8 cellular contexts compared by ENCODE assay signal in genomic region chr4:56435001-56435747, GRCh38. TPM values are rescaled to one million over a fixed set of nuclear protein-coding genes. Genes with fewer than 3 reads are reported as not detected.
DNase-seq lines count a peak whose midpoint lies in the region; ATAC-seq and TF ChIP-seq lines count a peak whose summit lies in the region.

Gene PPAT (minus strand): TSS chr4:56435615. CDS start chr4:56435477, 138 bp downstream.

- H3K27me3 Mint-ChIP-seq in T-helper 2 cell treated with Interferon-gamma antibody and Interleukin-4, amounts not matched to agents 5 μg/mL and 100 μg/mL, for 36 hours (ENCODE audit: low read depth), result no peaks in the 10 kb centered on the region

- ATAC-seq in HG02884 (IDR thresholded peaks at IDR 0.05; ENCODE audit: unreplicated experiment) (peak; percentile 72), right cardiac atrium (peak; percentile 98)

- under 1% methylated on average over 62 of the region's 62 CpGs for WGBS in right cardiac atrium

- H3K4me1 Mint-ChIP-seq in T-helper 2 cell treated with Interferon-gamma antibody and Interleukin-4, amounts not matched to agents 5 μg/mL and 100 μg/mL, for 36 hours (ENCODE audit: low read depth), result peaks cover 30% of the 10 kb centered on the region

- H3K4me3 Mint-ChIP-seq in T-helper 2 cell treated with Interferon-gamma antibody and Interleukin-4, amounts not matched to agents 5 μg/mL and 100 μg/mL, for 36 hours, result peak within 1 kb of the TSS; percentile 93

- no peaks in the 10 kb centered on the region for H3K9me3 ChIP-seq in ascending aorta
- no peaks in the 10 kb centered on the region for H3K9me3 ChIP-seq in right cardiac atrium (ENCODE audit: control insufficient read depth, low read length)

- H3K27me3 ChIP-seq in ascending aorta (no peaks in the 10 kb centered on the region), right cardiac atrium (ENCODE audit: control insufficient read depth, insufficient read depth) (no peaks in the 10 kb centered on the region)

- H3K4me3 ChIP-seq in ascending aorta (peak within 1 kb of the TSS; percentile 70 to 86), right cardiac atrium (ENCODE audit: low read length) (peak within 1 kb of the TSS; percentile 80)

- peak; percentile 78 for TF ChIP-seq POLR2A in GM15510 (IDR thresholded peaks at IDR 0.05; ENCODE audit: borderline replicate concordance, extremely low read depth, insufficient read length)

- H3K9me3 Mint-ChIP-seq in T-helper 2 cell treated with Interferon-gamma antibody and Interleukin-4, amounts not matched to agents 5 μg/mL and 100 μg/mL, for 36 hours, result no peaks in the 10 kb centered on the region

- H3K27ac ChIP-seq in ascending aorta, result peak within 1 kb of the TSS; percentile 84 to 88
- H3K27ac ChIP-seq in right cardiac atrium (ENCODE audit: low read length), result peak within 1 kb of the TSS; percentile 99

- peaks cover 14% of the 10 kb centered on the region for H3K36me3 Mint-ChIP-seq in T-helper 2 cell treated with Interferon-gamma antibody and Interleukin-4, amounts not matched to agents 5 μg/mL and 100 μg/mL, for 36 hours (ENCODE audit: low read depth)

- peak within 1 kb of the TSS; percentile 97 for H3K27ac Mint-ChIP-seq in T-helper 2 cell treated with Interferon-gamma antibody and Interleukin-4, amounts not matched to agents 5 μg/mL and 100 μg/mL, for 36 hours

- H3K4me1 ChIP-seq in ascending aorta (peaks cover 0 to 7% of the 10 kb centered on the region in 2 donors), right cardiac atrium (ENCODE audit: control insufficient read depth, insufficient read depth, low read length) (no peaks in the 10 kb centered on the region)

- peak in 1 of 3 experiments; percentile 35 for TF ChIP-seq CTCF in ascending aorta (IDR thresholded peaks at IDR 0.05)

- DNase-seq in NCI-H1930 (lab: John Stamatoyannopoulos, UW) (peak; percentile 94 to 96), ascending aorta (ENCODE audit: low spot score in 2 of 2) (peak; percentile 92 to 98), right cardiac atrium (peak; percentile 98 to 99 (median 99)), renal cortical epithelial cell (ENCODE audit: low read depth) (peak; percentile 90), inferior parietal cortex (ENCODE audit: extremely low spot score) (no peak)
- peak; percentile 96 for DNase-seq in T-helper 2 cell treated with Interferon-gamma antibody and Interleukin-4, amounts not matched to agents 5 μg/mL and 100 μg/mL, for 36 hours (ENCODE audit: low spot score)

- no peaks in the 10 kb centered on the region for H3K36me3 ChIP-seq in ascending aorta

- intact Hi-C loops in ascending aorta (cut with DNase I), result loop anchor here (1.0 to 5.0 kb wide), 5 partner anchors 32 to 1038 kb away; partner anchors contain the start of genes REST, SRP72 and TMEM165
- intact Hi-C loops in right cardiac atrium (cut with DNase I), result no loop called here

RNA-seq across cellular contexts. Expression of gene PPAT, which starts in this region (rescaled TPM):
- total RNA-seq in ascending aorta, result 3.6 TPM
- total RNA-seq in right cardiac atrium, result 1 to 10 TPM; 3.4 to 4.8 (median 4.4) TPM
- polyA plus RNA-seq in right cardiac atrium, result 1.2 TPM
- 36.5 and 39.2 TPM in 2 replicates for total RNA-seq in renal cortical epithelial cell
